In genomic region chr10:65723525-65723924, GRCh38 we compare ENCODE assay signal across 19 cellular contexts.
DNase-seq lines count a peak whose midpoint lies in the region; ATAC-seq and TF ChIP-seq lines count a peak whose summit lies in the region.
"Had no signal": no experiment of that assay in that cellular context is flagged by ENCODE, and none has a peak within 500 bp of the region (broad histone marks: within the 10 kb centered on the region; RNA-seq: fewer than 3 reads in every experiment).

No MANE protein-coding gene starts in this region.

- H3K79me2 ChIP-seq in OCI-LY3 (ENCODE audit: low read length), result no peaks in the 10 kb centered on the region

- H3K9me3 ChIP-seq in breast epithelium (no peaks in the 10 kb centered on the region), OCI-LY3 (ENCODE audit: insufficient read depth, low read length) (peaks cover 7% of the 10 kb centered on the region; the same call in 1 of the 2 replicates)
- H3K9me3 ChIP-seq: A549 had no signal

- H3K4me3 ChIP-seq in breast epithelium, result no peak overlapping the region
- no peak overlapping the region for H3K4me3 ChIP-seq in OCI-LY3 (ENCODE audit: low read length)
- H3K4me3 ChIP-seq: A549 had no signal

- H3K27me3 ChIP-seq in breast epithelium (no peaks in the 10 kb centered on the region), OCI-LY3 (ENCODE audit: low read depth, low read length) (no peaks in the 10 kb centered on the region)

- H3K4me1 ChIP-seq in breast epithelium, result no peaks in the 10 kb centered on the region
- H3K4me1 ChIP-seq in OCI-LY3 (ENCODE audit: low read length), result peaks cover 27% of the 10 kb centered on the region
- H3K4me1 ChIP-seq: A549 had no signal

- TF ChIP-seq CTCF in MCF 10A (IDR thresholded peaks at IDR 0.05; ENCODE audit: unreplicated experiment) (no peak), breast epithelium (IDR thresholded peaks at IDR 0.05) (no peak), OCI-LY3 (IDR thresholded peaks at IDR 0.05; ENCODE audit: low read depth, low read length) (no peak)

- peak overlapping the region; percentile 44 for H3K27ac Mint-ChIP-seq in MCF 10A (ENCODE audit: low read depth, unreplicated experiment)
- H3K27ac Mint-ChIP-seq in stimulated activated naive B cell treated with anti-CD40 and anti-IgM and Interleukin-4, amounts not matched to agents 10 μg/mL and 1 μg/mL and 100 μg/mL, for 72 hours, result no peak overlapping the region

- no peaks in the 10 kb centered on the region for H3K27me3 Mint-ChIP-seq in MCF 10A (ENCODE audit: insufficient read depth, unreplicated experiment)
- no peaks in the 10 kb centered on the region for H3K27me3 Mint-ChIP-seq in stimulated activated naive B cell treated with anti-CD40 and anti-IgM and Interleukin-4, amounts not matched to agents 10 μg/mL and 1 μg/mL and 100 μg/mL, for 72 hours

- BruUV-seq in MCF 10A (replicated peaks; lab: Mats Ljungman, UMichigan), result no TSS peak

- CTCF ChIA-PET in MCF 10A (lab: Yijun Ruan, JAX), result no interaction called here

- no peak overlapping the region for H3K4me3 Mint-ChIP-seq in MCF 10A (ENCODE audit: unreplicated experiment)
- no peak overlapping the region for H3K4me3 Mint-ChIP-seq in stimulated activated naive B cell treated with anti-CD40 and anti-IgM and Interleukin-4, amounts not matched to agents 10 μg/mL and 1 μg/mL and 100 μg/mL, for 72 hours

- no peaks in the 10 kb centered on the region for H3K36me3 Mint-ChIP-seq in MCF 10A (ENCODE audit: insufficient read depth, unreplicated experiment)
- no peaks in the 10 kb centered on the region for H3K36me3 Mint-ChIP-seq in stimulated activated naive B cell treated with anti-CD40 and anti-IgM and Interleukin-4, amounts not matched to agents 10 μg/mL and 1 μg/mL and 100 μg/mL, for 72 hours

- no peaks in the 10 kb centered on the region for H3K9me3 Mint-ChIP-seq in MCF 10A (ENCODE audit: unreplicated experiment)
- H3K9me3 Mint-ChIP-seq in stimulated activated naive B cell treated with anti-CD40 and anti-IgM and Interleukin-4, amounts not matched to agents 10 μg/mL and 1 μg/mL and 100 μg/mL, for 72 hours, result peaks cover 1 to 8% of the 10 kb centered on the region in 2 donors

- no peak for TF ChIP-seq POLR2A in breast epithelium (IDR thresholded peaks at IDR 0.05)

- no peak overlapping the region for H2AFZ ChIP-seq in OCI-LY3 (ENCODE audit: low read depth, low read length)

- no peaks in the 10 kb centered on the region for H3K4me1 Mint-ChIP-seq in MCF 10A (ENCODE audit: insufficient read depth, unreplicated experiment)
- no peaks in the 10 kb centered on the region for H3K4me1 Mint-ChIP-seq in stimulated activated naive B cell treated with anti-CD40 and anti-IgM and Interleukin-4, amounts not matched to agents 10 μg/mL and 1 μg/mL and 100 μg/mL, for 72 hours

- H3K9ac ChIP-seq in OCI-LY3 (ENCODE audit: low read length), result no peak overlapping the region

- POLR2A ChIA-PET in MCF 10A (lab: Yijun Ruan, JAX), result no interaction called here

- no peaks in the 10 kb centered on the region for H4K20me1 ChIP-seq in OCI-LY3 (ENCODE audit: insufficient read depth, low read length)

- intact Hi-C loops in MCF 10A (cut with micrococcal nuclease), result no loop called here
- intact Hi-C loops in breast epithelium (cut with DNase I; ENCODE audit: low total_unique reads), result no loop called here

- H3K27ac ChIP-seq in breast epithelium (no peak overlapping the region), OCI-LY3 (ENCODE audit: low read length) (peak overlapping the region; percentile 66)
- H3K27ac ChIP-seq: A549 had no signal

- H3K4me2 ChIP-seq in OCI-LY3 (ENCODE audit: low read length), result no peak overlapping the region; the same call in 1 of the 2 replicates
- H3K4me2 ChIP-seq: A549 had no signal

- ATAC-seq in HG03025 (IDR thresholded peaks at IDR 0.05; ENCODE audit: low FRiP score, unreplicated experiment) (peak; percentile 57), GM18520 (IDR thresholded peaks at IDR 0.05; ENCODE audit: unreplicated experiment) (no peak)
- ATAC-seq in stimulated activated naive B cell treated with anti-CD40 and anti-IgM and Interleukin-4, amounts not matched to agents 10 μg/mL and 1 μg/mL and 100 μg/mL, for 72 hours (replicated peaks), result peak; percentile 33
- ATAC-seq: A549 had no signal

- DNase-seq in MCF 10A (ENCODE audit: unreplicated experiment), result no peak
- DNase-seq in breast epithelium (ENCODE audit: low spot score in 2 of 2), result no peak
- no peak for DNase-seq in stimulated activated naive B cell treated with anti-CD40 and anti-IgM and Interleukin-4, amounts not matched to agents 10 μg/mL and 1 μg/mL and 100 μg/mL, for 72 hours
- no peak for DNase-seq in SHP77 treated with DMSO at 0.1 percent for 48 hours (lab: John Stamatoyannopoulos, UW)
- DNase-seq in SW 1271 (lab: John Stamatoyannopoulos, UW), result no peak
- DNase-seq: C1 segment of cervical spinal cord, DMS 273 treated with DMSO at 0.1 percent for 48 hours, GF-D8, GOT3, NCI-H1048, NCI-H1436 treated with DMSO at 0.1 percent for 48 hours, NCI-H2029 treated with DMSO at 0.1 percent for 48 hours, NCI-H2171 treated with DMSO at 0.1 percent for 48 hours, NCI-H510A, NCI-H82 had no signal

- H3K36me3 ChIP-seq in breast epithelium (no peaks in the 10 kb centered on the region), OCI-LY3 (replicated peaks; ENCODE audit: low read depth, low read length) (peaks cover 5% of the 10 kb centered on the region)
